In the genomic region with DNA sequence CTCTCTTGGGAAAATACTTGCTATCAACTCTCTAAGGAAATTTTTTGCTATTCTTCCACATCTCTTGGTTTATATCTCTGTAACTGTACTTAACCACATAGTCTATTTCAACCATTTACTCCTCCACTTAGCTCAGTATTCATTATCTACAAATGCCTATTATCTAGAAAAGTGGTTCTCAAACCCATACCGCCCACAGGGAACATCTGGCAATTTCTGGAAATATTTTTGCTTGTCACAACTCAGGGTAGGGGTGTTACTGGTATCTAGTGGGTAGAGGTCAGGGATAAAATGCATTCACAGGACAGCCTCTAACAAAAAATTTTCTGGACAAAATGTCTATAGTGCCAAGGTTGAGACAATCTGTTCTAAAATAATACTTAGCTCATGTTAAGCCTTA, we compare ENCODE assay signal across 16 cellular contexts.
"Had no signal": no experiment of that assay in that cellular context is flagged by ENCODE, and none has a peak within 500 bp of the region (broad histone marks: within the 10 kb centered on the region; RNA-seq: fewer than 3 reads in every experiment).

No MANE protein-coding gene starts in this region.

- H3K4me1 ChIP-seq: right atrium auricular region had no signal

- H3K27me3 Mint-ChIP-seq: naive thymus-derived CD4-positive, alpha-beta T cell had no signal

- H3K4me3 ChIP-seq: dorsolateral prefrontal cortex, heart left ventricle, right atrium auricular region, suprapubic skin, tibial artery, upper lobe of right lung had no signal

- DNase-seq: cortex of kidney; dorsolateral prefrontal cortex; effector CD8-positive, alpha-beta T cell; heart left ventricle; hippocampal formation; naive thymus-derived CD4-positive, alpha-beta T cell; posterior cingulate gyrus; small intestine; stimulated activated CD4-positive, alpha-beta T cell treated with anti-CD3 and anti-CD28 coated beads, Interleukin-12 subunit alpha, Interleukin-12 subunit beta, amount 100 ng/mL, for 4 hours; stimulated activated naive CD8-positive, alpha-beta T cell treated with anti-CD3 and anti-CD28 coated beads, Interleukin-15, Interleukin-2, amounts not matched to agents 100 U/mL and 50 U/mL, for 24 hours; tibial artery; upper lobe of right lung had no signal

- H3K27ac Mint-ChIP-seq: naive thymus-derived CD4-positive, alpha-beta T cell had no signal

- H3K9me3 ChIP-seq: heart left ventricle, neutrophil, right atrium auricular region, suprapubic skin, tibial artery, upper lobe of right lung had no signal

- H3K27me3 ChIP-seq: heart left ventricle, neutrophil, right atrium auricular region, suprapubic skin, tibial artery, upper lobe of right lung had no signal

- H3K27ac ChIP-seq: dorsolateral prefrontal cortex, heart left ventricle, neutrophil, right atrium auricular region, suprapubic skin, tibial artery, upper lobe of right lung had no signal

- H3K36me3 ChIP-seq: heart left ventricle, neutrophil, right atrium auricular region, suprapubic skin, tibial artery, upper lobe of right lung had no signal

- ATAC-seq: esophagus mucosa; heart left ventricle; naive thymus-derived CD4-positive, alpha-beta T cell; stimulated activated naive CD8-positive, alpha-beta T cell treated with anti-CD3 and anti-CD28 coated beads, Interleukin-15, Interleukin-2, amounts not matched to agents 100 U/mL and 50 U/mL, for 24 hours; upper lobe of right lung had no signal
